8 cellular contexts compared by ENCODE assay signal in genomic region chr7:5397657-5398237, GRCh38. TPM values are rescaled to one million over a fixed set of nuclear protein-coding genes. Genes with fewer than 3 reads are reported as not detected.
DNase-seq lines count a peak whose midpoint lies in the region; ATAC-seq and TF ChIP-seq lines count a peak whose summit lies in the region.

No MANE protein-coding gene starts in this region.

- H3K27ac Mint-ChIP-seq in activated CD4-positive, alpha-beta T cell treated with anti-CD3 and anti-CD28 coated beads, Interleukin-2, amount 10 ng/mL, durations not matched to agents 24 days and 14 days = peak overlapping the region; percentile 95

- no TSS peak for BruUV-seq in PC-3 (replicated peaks; lab: Mats Ljungman, UMichigan)

- no peak overlapping the region for H2AFZ ChIP-seq in PC-3 (ENCODE audit: low read length)
- H2AFZ ChIP-seq in fibroblast of lung (ENCODE audit: low read length) = no peak overlapping the region

- peak; percentile 4; the same call in 1 of the 2 replicates for ATAC-seq in PC-3

- no peaks in the 10 kb centered on the region for H3K9me2 ChIP-seq in PC-3 (replicated peaks; ENCODE audit: low read length)

- TF ChIP-seq CTCF in PC-3 (conservative IDR thresholded peaks at IDR 0.05; ENCODE audit: low read depth, low read length) = no peak
- no peak for TF ChIP-seq CTCF in fibroblast of lung (conservative IDR thresholded peaks at IDR 0.05 in 1 of 2, IDR thresholded peaks at IDR 0.05 in 1 of 2; ENCODE audit: low read depth in 1 of 2, low read length in 2 of 2)

- no peak overlapping the region for H3K4me2 ChIP-seq in PC-3 (ENCODE audit: low read length)
- H3K4me2 ChIP-seq in fibroblast of lung (ENCODE audit: extremely low read depth, insufficient read depth, low read length) = no peak overlapping the region

- CTCF ChIA-PET in PC-3 (lab: Charles Lee) = interaction anchor here (0.7 to 0.9 kb wide), 2 partner anchors 26 to 53 kb away, joined by 3 read pairs; partner anchors contain the start of gene TNRC18

- H3K27me3 Mint-ChIP-seq in activated CD4-positive, alpha-beta T cell treated with anti-CD3 and anti-CD28 coated beads, Interleukin-2, amount 10 ng/mL, durations not matched to agents 24 days and 14 days = no peaks in the 10 kb centered on the region

- H3K79me2 ChIP-seq in PC-3 (ENCODE audit: low read length) (peaks cover 20% of the 10 kb centered on the region), fibroblast of lung (ENCODE audit: control insufficient read depth, insufficient read depth, low read length) (peaks cover 82% of the 10 kb centered on the region)

- intact Hi-C loops in activated CD4-positive, alpha-beta T cell treated with anti-CD3 and anti-CD28 coated beads, Interleukin-2, amount 10 ng/mL, durations not matched to agents 24 days and 14 days (cut with micrococcal nuclease) = loop anchor here (1.0 to 10.0 kb wide), 3 partner anchors 27 to 297 kb away; partner anchors contain the start of gene WIPI2
- intact Hi-C loops in PC-3 (cut with micrococcal nuclease) = no loop called here

- no peaks in the 10 kb centered on the region for H3K9me3 Mint-ChIP-seq in activated CD4-positive, alpha-beta T cell treated with anti-CD3 and anti-CD28 coated beads, Interleukin-2, amount 10 ng/mL, durations not matched to agents 24 days and 14 days

- POLR2A ChIA-PET in PC-3 (lab: Charles Lee; ENCODE audit: unreplicated experiment) = interaction anchor here (0.6 kb wide), 2 partner anchors 22 to 25 kb away, joined by 5 to 24 read pairs; no protein-coding TSS in a partner anchor

- H3F3A ChIP-seq in PC-3 (ENCODE audit: low read length, unreplicated experiment) = no peaks in the 10 kb centered on the region

- no peak for DNase-seq in activated CD4-positive, alpha-beta T cell treated with anti-CD3 and anti-CD28 coated beads, Interleukin-2, amount 10 ng/mL, durations not matched to agents 24 days and 14 days
- no peak for DNase-seq in activated CD4-positive, alpha-beta T cell treated with anti-CD3 and anti-CD28 coated beads for 1 hour
- DNase-seq in PC-3 = no peak
- no peak for DNase-seq in fibroblast of lung (ENCODE audit: low read depth in 2 of 2)
- DNase-seq in NCI-H526 treated with DMSO at 0.1 percent for 48 hours (lab: John Stamatoyannopoulos, UW) = no peak
- DNase-seq in kidney glomerular epithelial cell (lab: John Stamatoyannopoulos, UW) = no peak
- no peak for DNase-seq in activated CD4-positive, alpha-beta T cell treated with anti-CD3 and anti-CD28 coated beads, Interleukin-2, amount 50 U/mL, for 1 hour

- H3K9ac ChIP-seq in PC-3 (ENCODE audit: low read length) = peak overlapping the region; percentile 33; the same call in 1 of the 2 replicates
- H3K9ac ChIP-seq in fibroblast of lung (ENCODE audit: insufficient read depth, low read length) = no peak overlapping the region
- peak overlapping the region in 2 of 5 donors; percentile 35 to 72 for H3K9ac ChIP-seq in subcutaneous abdominal adipose tissue (ENCODE audit: low read length in 5 of 5)

- peak overlapping the region; percentile 88 for H3K27ac ChIP-seq in PC-3 (ENCODE audit: low read length)
- H3K27ac ChIP-seq in fibroblast of lung (ENCODE audit: insufficient read depth, low read length) = peak overlapping the region; percentile 73
- peak overlapping the region; percentile 91 for H3K27ac ChIP-seq in subcutaneous abdominal adipose tissue (ENCODE audit: low read depth, low read length)

- no peaks in the 10 kb centered on the region for H3K9me3 ChIP-seq in PC-3 (ENCODE audit: low read length)
- H3K9me3 ChIP-seq in fibroblast of lung (ENCODE audit: control insufficient read depth, insufficient read depth, low read depth, low read length) = no peaks in the 10 kb centered on the region
- no peaks in the 10 kb centered on the region for H3K9me3 ChIP-seq in subcutaneous abdominal adipose tissue (ENCODE audit: control insufficient read depth in 5 of 5, low read length in 5 of 5)

- no peak overlapping the region for H3K4me3 ChIP-seq in PC-3 (ENCODE audit: low read length)
- no peak overlapping the region for H3K4me3 ChIP-seq in fibroblast of lung (replicated peaks in 1 of 4; ENCODE audit: control extremely low read depth in 1 of 4, insufficient read depth in 1 of 4, low read depth in 3 of 4, low read length in 4 of 4)
- H3K4me3 ChIP-seq in subcutaneous abdominal adipose tissue (ENCODE audit: low read depth in 1 of 5, low read length in 5 of 5) = peak overlapping the region in 3 of 5 donors; percentile 53 to 62 (median 58)

- H3K36me3 ChIP-seq in PC-3 (ENCODE audit: low read depth, low read length) = no peaks in the 10 kb centered on the region
- H3K36me3 ChIP-seq in fibroblast of lung (ENCODE audit: control insufficient read depth, insufficient read depth, low read length) = peaks cover 12% of the 10 kb centered on the region
- H3K36me3 ChIP-seq in subcutaneous abdominal adipose tissue (ENCODE audit: control insufficient read depth in 5 of 5, insufficient read depth in 5 of 5, low read length in 5 of 5) = peaks cover 0 to 28% (median 16%) of the 10 kb centered on the region in 5 donors

- H3K4me1 Mint-ChIP-seq in activated CD4-positive, alpha-beta T cell treated with anti-CD3 and anti-CD28 coated beads, Interleukin-2, amount 10 ng/mL, durations not matched to agents 24 days and 14 days = peaks cover 25% of the 10 kb centered on the region

- H4K20me1 ChIP-seq in PC-3 (ENCODE audit: low read length) = no peaks in the 10 kb centered on the region
- H4K20me1 ChIP-seq in fibroblast of lung (ENCODE audit: control insufficient read depth, extremely low read depth, insufficient read depth, low read length) = no peaks in the 10 kb centered on the region

- no peaks in the 10 kb centered on the region for H3K4me1 ChIP-seq in PC-3 (ENCODE audit: insufficient read depth, low read length)
- H3K4me1 ChIP-seq in fibroblast of lung (ENCODE audit: control insufficient read depth, extremely low read depth, insufficient read depth, low read length) = no peaks in the 10 kb centered on the region
- peaks cover 2 to 30% (median 26%) of the 10 kb centered on the region in 5 donors for H3K4me1 ChIP-seq in subcutaneous abdominal adipose tissue (ENCODE audit: control insufficient read depth in 5 of 5, insufficient read depth in 5 of 5, low read length in 5 of 5)

- H3K36me3 Mint-ChIP-seq in activated CD4-positive, alpha-beta T cell treated with anti-CD3 and anti-CD28 coated beads, Interleukin-2, amount 10 ng/mL, durations not matched to agents 24 days and 14 days (ENCODE audit: low read depth) = peaks cover 12% of the 10 kb centered on the region

- H3K27me3 ChIP-seq in PC-3 (ENCODE audit: low read length) (no peaks in the 10 kb centered on the region), fibroblast of lung (ENCODE audit: control insufficient read depth, insufficient read depth, low read length) (no peaks in the 10 kb centered on the region), subcutaneous abdominal adipose tissue (ENCODE audit: control insufficient read depth in 5 of 5, insufficient read depth in 4 of 5, low read length in 5 of 5) (no peaks in the 10 kb centered on the region)

- peak overlapping the region; percentile 83 for H3K4me3 Mint-ChIP-seq in activated CD4-positive, alpha-beta T cell treated with anti-CD3 and anti-CD28 coated beads, Interleukin-2, amount 10 ng/mL, durations not matched to agents 24 days and 14 days

RNA-seq across cellular contexts. Expression of gene TNRC18, which starts 25.9 kb away (rescaled TPM):
- 40.0 and 43.3 TPM in 2 replicates for total RNA-seq in activated CD4-positive, alpha-beta T cell treated with anti-CD3 and anti-CD28 coated beads, Interleukin-2, amount 10 ng/mL, durations not matched to agents 24 days and 14 days
- total RNA-seq in PC-3 (2014; rRNA removed) (26.8 and 57.8 TPM in 2 replicates), fibroblast of lung (32.1 and 38.5 TPM in 2 replicates)
- 19.7 and 21.7 TPM in 2 replicates for polyA plus RNA-seq in fibroblast of lung
- 51.5 and 68.1 TPM in 2 replicates for polyA plus RNA-seq in fibroblast of lung (2012)
- polyA minus RNA-seq in fibroblast of lung (ENCODE audit: low replicate concordance) = 145 and 179 TPM in 2 replicates

Comparison
In these comparisons a context has a peak if more than half of its experiments do, and no peak if none do; other contexts are left out.
1. H3K4me3 ChIP-seq: peak in subcutaneous abdominal adipose tissue (3 of 5); none in PC-3 (single experiment) and fibroblast of lung (0 of 4).
2. Peak in every context shown above with its lines, with median percentiles within 50 percentile points of each other: H3K27ac ChIP-seq.